1 cellular context compared by ENCODE assay signal in the genomic region with DNA sequence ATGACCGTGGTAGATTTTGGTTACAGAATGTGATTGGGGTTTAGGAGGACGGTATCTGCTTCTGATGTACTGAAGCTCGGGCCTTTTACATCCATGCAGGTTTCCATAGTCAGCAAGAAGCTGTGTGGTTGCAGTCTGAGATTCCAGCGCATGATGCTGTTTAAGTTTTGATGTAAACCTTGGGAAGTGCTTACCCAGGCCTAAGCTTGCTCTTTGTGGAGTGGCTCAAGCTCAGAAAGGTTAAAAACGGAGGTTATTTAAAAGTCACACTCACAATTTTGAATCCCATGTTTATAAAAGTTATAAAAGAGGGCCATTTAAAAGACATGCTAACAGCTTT.
TF ChIP-seq lines count a peak whose summit lies in the region.

No MANE protein-coding gene starts in this region.

TF ChIP-seq in H1, 55 proteins besides CTCF, POLR2A, EP300 and RAD21 (continued from another document):
- TF ChIP-seq CBX8 (IDR thresholded peaks at IDR 0.05; ENCODE audit: borderline replicate concordance, low read depth, low read length), result no peak
- no peak for TF ChIP-seq POLR2AphosphoS5 (IDR thresholded peaks at IDR 0.05; ENCODE audit: low read depth, low read length)
- TF ChIP-seq, protein P1, sequence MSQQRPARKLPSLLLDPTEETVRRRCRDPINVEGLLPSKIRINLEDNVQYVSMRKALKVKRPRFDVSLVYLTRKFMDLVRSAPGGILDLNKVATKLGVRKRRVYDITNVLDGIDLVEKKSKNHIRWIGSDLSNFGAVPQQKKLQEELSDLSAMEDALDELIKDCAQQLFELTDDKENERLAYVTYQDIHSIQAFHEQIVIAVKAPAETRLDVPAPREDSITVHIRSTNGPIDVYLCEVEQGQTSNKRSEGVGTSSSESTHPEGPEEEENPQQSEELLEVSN (IDR thresholded peaks at IDR 0.05), result no peak
- no peak for TF ChIP-seq SP4 (IDR thresholded peaks at IDR 0.05; ENCODE audit: low read length)
- no peak for TF ChIP-seq HDAC2 (IDR thresholded peaks at IDR 0.05; ENCODE audit: borderline replicate concordance in 1 of 2, low read depth in 2 of 2, low read length in 2 of 2)
- no peak for TF ChIP-seq ASH2L (IDR thresholded peaks at IDR 0.05; ENCODE audit: low read length)
- TF ChIP-seq NRF1 (IDR thresholded peaks at IDR 0.05; ENCODE audit: low read depth, low read length), result no peak
- no peak for TF ChIP-seq JUND (IDR thresholded peaks at IDR 0.05; ENCODE audit: low read length)
- TF ChIP-seq YY1 (IDR thresholded peaks at IDR 0.05; ENCODE audit: low read depth, low read length), result no peak
- no peak for TF ChIP-seq CREB1 (IDR thresholded peaks at IDR 0.05)
- TF ChIP-seq, protein P2, sequence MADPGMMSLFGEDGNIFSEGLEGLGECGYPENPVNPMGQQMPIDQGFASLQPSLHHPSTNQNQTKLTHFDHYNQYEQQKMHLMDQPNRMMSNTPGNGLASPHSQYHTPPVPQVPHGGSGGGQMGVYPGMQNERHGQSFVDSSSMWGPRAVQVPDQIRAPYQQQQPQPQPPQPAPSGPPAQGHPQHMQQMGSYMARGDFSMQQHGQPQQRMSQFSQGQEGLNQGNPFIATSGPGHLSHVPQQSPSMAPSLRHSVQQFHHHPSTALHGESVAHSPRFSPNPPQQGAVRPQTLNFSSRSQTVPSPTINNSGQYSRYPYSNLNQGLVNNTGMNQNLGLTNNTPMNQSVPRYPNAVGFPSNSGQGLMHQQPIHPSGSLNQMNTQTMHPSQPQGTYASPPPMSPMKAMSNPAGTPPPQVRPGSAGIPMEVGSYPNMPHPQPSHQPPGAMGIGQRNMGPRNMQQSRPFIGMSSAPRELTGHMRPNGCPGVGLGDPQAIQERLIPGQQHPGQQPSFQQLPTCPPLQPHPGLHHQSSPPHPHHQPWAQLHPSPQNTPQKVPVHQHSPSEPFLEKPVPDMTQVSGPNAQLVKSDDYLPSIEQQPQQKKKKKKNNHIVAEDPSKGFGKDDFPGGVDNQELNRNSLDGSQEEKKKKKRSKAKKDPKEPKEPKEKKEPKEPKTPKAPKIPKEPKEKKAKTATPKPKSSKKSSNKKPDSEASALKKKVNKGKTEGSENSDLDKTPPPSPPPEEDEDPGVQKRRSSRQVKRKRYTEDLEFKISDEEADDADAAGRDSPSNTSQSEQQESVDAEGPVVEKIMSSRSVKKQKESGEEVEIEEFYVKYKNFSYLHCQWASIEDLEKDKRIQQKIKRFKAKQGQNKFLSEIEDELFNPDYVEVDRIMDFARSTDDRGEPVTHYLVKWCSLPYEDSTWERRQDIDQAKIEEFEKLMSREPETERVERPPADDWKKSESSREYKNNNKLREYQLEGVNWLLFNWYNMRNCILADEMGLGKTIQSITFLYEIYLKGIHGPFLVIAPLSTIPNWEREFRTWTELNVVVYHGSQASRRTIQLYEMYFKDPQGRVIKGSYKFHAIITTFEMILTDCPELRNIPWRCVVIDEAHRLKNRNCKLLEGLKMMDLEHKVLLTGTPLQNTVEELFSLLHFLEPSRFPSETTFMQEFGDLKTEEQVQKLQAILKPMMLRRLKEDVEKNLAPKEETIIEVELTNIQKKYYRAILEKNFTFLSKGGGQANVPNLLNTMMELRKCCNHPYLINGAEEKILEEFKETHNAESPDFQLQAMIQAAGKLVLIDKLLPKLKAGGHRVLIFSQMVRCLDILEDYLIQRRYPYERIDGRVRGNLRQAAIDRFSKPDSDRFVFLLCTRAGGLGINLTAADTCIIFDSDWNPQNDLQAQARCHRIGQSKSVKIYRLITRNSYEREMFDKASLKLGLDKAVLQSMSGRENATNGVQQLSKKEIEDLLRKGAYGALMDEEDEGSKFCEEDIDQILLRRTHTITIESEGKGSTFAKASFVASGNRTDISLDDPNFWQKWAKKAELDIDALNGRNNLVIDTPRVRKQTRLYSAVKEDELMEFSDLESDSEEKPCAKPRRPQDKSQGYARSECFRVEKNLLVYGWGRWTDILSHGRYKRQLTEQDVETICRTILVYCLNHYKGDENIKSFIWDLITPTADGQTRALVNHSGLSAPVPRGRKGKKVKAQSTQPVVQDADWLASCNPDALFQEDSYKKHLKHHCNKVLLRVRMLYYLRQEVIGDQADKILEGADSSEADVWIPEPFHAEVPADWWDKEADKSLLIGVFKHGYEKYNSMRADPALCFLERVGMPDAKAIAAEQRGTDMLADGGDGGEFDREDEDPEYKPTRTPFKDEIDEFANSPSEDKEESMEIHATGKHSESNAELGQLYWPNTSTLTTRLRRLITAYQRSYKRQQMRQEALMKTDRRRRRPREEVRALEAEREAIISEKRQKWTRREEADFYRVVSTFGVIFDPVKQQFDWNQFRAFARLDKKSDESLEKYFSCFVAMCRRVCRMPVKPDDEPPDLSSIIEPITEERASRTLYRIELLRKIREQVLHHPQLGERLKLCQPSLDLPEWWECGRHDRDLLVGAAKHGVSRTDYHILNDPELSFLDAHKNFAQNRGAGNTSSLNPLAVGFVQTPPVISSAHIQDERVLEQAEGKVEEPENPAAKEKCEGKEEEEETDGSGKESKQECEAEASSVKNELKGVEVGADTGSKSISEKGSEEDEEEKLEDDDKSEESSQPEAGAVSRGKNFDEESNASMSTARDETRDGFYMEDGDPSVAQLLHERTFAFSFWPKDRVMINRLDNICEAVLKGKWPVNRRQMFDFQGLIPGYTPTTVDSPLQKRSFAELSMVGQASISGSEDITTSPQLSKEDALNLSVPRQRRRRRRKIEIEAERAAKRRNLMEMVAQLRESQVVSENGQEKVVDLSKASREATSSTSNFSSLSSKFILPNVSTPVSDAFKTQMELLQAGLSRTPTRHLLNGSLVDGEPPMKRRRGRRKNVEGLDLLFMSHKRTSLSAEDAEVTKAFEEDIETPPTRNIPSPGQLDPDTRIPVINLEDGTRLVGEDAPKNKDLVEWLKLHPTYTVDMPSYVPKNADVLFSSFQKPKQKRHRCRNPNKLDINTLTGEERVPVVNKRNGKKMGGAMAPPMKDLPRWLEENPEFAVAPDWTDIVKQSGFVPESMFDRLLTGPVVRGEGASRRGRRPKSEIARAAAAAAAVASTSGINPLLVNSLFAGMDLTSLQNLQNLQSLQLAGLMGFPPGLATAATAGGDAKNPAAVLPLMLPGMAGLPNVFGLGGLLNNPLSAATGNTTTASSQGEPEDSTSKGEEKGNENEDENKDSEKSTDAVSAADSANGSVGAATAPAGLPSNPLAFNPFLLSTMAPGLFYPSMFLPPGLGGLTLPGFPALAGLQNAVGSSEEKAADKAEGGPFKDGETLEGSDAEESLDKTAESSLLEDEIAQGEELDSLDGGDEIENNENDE (IDR thresholded peaks at IDR 0.05; ENCODE audit: insufficient replicate concordance, low read length), result no peak
- no peak for TF ChIP-seq RFX5 (IDR thresholded peaks at IDR 0.05; ENCODE audit: borderline replicate concordance, low read depth, low read length)
- TF ChIP-seq SIRT6 (IDR thresholded peaks at IDR 0.05; ENCODE audit: low read length), result no peak
- TF ChIP-seq BCL11A (IDR thresholded peaks at IDR 0.05; ENCODE audit: low read depth in 2 of 2, low read length in 2 of 2), result no peak
- no peak for TF ChIP-seq RBBP5 (IDR thresholded peaks at IDR 0.05; ENCODE audit: borderline replicate concordance, low read depth, low read length)
- TF ChIP-seq ZNF274 (IDR thresholded peaks at IDR 0.05; ENCODE audit: borderline replicate concordance, extremely low read depth, low read length), result no peak
